ENCODE assay signal across 22 cellular contexts in the genomic region with DNA sequence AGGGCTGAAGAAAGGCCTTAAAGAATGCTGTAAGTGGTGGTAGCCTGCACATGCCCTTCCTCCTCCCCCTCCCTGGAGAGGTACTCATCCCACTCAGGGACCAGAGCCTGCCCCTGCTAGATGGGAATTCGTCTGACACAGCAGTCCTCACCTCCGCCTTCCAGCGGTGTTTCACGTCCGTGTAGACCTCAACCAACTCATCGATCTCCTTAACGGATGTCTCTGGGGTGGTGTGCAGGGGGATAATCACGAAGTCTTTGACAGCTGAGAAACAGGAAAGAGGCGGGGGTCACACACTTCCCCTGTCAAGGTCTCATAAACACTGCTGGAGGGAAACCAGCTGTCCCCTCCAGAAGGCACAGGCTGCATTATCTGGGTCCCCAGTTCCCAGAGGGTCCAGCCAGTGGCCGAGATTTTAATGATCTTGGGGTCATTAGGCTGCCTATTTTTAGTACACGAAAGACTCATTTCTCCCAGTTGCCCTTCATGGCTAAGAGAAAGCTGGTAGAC. TPM values are rescaled to one million over a fixed set of nuclear protein-coding genes. Genes with fewer than 3 reads are reported as not detected.
DNase-seq lines count a peak whose midpoint lies in the region; ATAC-seq and TF ChIP-seq lines count a peak whose summit lies in the region.
"Had no signal": no experiment of that assay in that cellular context is flagged by ENCODE, and none has a peak within 500 bp of the region (broad histone marks: within the 10 kb centered on the region; RNA-seq: fewer than 3 reads in every experiment).

No MANE protein-coding gene starts in this region.

- 29 to 37% methylated on average over 11 of the region's 11 CpGs for WGBS in heart right ventricle, 2 donors

- no peaks in the 10 kb centered on the region for H3K27me3 ChIP-seq in heart right ventricle
- H3K27me3 ChIP-seq in right atrium auricular region = no peaks in the 10 kb centered on the region
- no peaks in the 10 kb centered on the region for H3K27me3 ChIP-seq in vagina

- TF ChIP-seq POLR2A in vagina (IDR thresholded peaks at IDR 0.05) = no peak

- no peak overlapping the region for H3K4me3 ChIP-seq in heart right ventricle
- no peak overlapping the region for H3K4me3 ChIP-seq in right atrium auricular region
- H3K4me3 ChIP-seq in vagina = no peak overlapping the region
- H3K4me3 ChIP-seq: GM23338 had no signal

- intact Hi-C loops in heart right ventricle (cut with DNase I) (no loop called here), vagina (cut with DNase I) (no loop called here)

- ATAC-seq in heart right ventricle = peak in 1 of 8 donors; percentile 16
- ATAC-seq in HG03108 (IDR thresholded peaks at IDR 0.05; ENCODE audit: unreplicated experiment) = no peak
- ATAC-seq: GM23338, sciatic nerve had no signal

- no peak overlapping the region for H3K4me3 Mint-ChIP-seq in endothelial cell (ENCODE audit: unreplicated experiment)
- peak overlapping the region; percentile 34 for H3K4me3 Mint-ChIP-seq in nephron progenitor cell
- H3K4me3 Mint-ChIP-seq: activated CD4-positive, alpha-beta T cell treated with anti-CD3 and anti-CD28 coated beads, Interleukin-2, amount 10 ng/mL, durations not matched to agents 7 days and 5 days; GM23338; type B pancreatic cell had no signal

- TF ChIP-seq CTCF in heart right ventricle (IDR thresholded peaks at IDR 0.05) (no peak), right atrium auricular region (IDR thresholded peaks at IDR 0.05) (no peak), endothelial cell (IDR thresholded peaks at IDR 0.05; ENCODE audit: unreplicated experiment) (no peak), nephron progenitor cell (IDR thresholded peaks at IDR 0.05) (no peak), vagina (IDR thresholded peaks at IDR 0.05) (no peak)

- peak overlapping the region in 7 of 10 donors; percentile 17 to 65 (median 44) for H3K27ac ChIP-seq in heart right ventricle
- peak overlapping the region in 1 of 2 donors; percentile 23 for H3K27ac ChIP-seq in right atrium auricular region
- H3K27ac ChIP-seq in vagina = peak overlapping the region; percentile 29

- DNase-seq in heart right ventricle (no peak), right atrium auricular region (ENCODE audit: low spot score) (no peak), endothelial cell (ENCODE audit: low spot score) (no peak), nephron progenitor cell (no peak), vagina (ENCODE audit: extremely low spot score in 2 of 2) (no peak), AML-193 (lab: John Stamatoyannopoulos, UW) (no peak)
- no peak for DNase-seq in activated CD8-positive, alpha-beta memory T cell treated with anti-CD3 and anti-CD28 coated beads, Interleukin-2, amount 50 U/mL, for 4 hours
- DNase-seq: 8988T; activated CD4-positive, alpha-beta T cell treated with anti-CD3 and anti-CD28 coated beads, Interleukin-2, amount 10 ng/mL, durations not matched to agents 7 days and 5 days; activated CD8-positive, alpha-beta memory T cell treated with anti-CD3 and anti-CD28 coated beads, Interleukin-2, amount 50 U/mL, for 48 hours; activated gamma-delta T cell treated with Interleukin-2 at 50 U/mL for 16 hours; amniotic stem cell; C1 segment of cervical spinal cord; central memory CD4-positive, alpha-beta T cell; NCI-H524 treated with DMSO at 0.1 percent for 48 hours; stimulated activated naive CD4-positive, alpha-beta T cell treated with Interleukin-2 at 50 U/mL for 16 hours had no signal

- H3K4me1 ChIP-seq in heart right ventricle (peaks cover 0 to 41% (median 18%) of the 10 kb centered on the region in 9 donors), right atrium auricular region (peaks cover 0 to 19% of the 10 kb centered on the region in 2 donors), vagina (peaks cover 30% of the 10 kb centered on the region)

- H3K4me1 Mint-ChIP-seq in endothelial cell (ENCODE audit: unreplicated experiment) = peaks cover 43% of the 10 kb centered on the region
- H3K4me1 Mint-ChIP-seq in nephron progenitor cell = peaks cover 26% of the 10 kb centered on the region
- H3K4me1 Mint-ChIP-seq: GM23338 had no signal

- peaks cover 0 to 7% (median 0%) of the 10 kb centered on the region in 11 donors for H3K9me3 ChIP-seq in heart right ventricle
- H3K9me3 ChIP-seq in right atrium auricular region = no peaks in the 10 kb centered on the region
- no peaks in the 10 kb centered on the region for H3K9me3 ChIP-seq in vagina

- no peaks in the 10 kb centered on the region for H3K9me3 Mint-ChIP-seq in endothelial cell (ENCODE audit: unreplicated experiment)
- peaks cover 4% of the 10 kb centered on the region for H3K9me3 Mint-ChIP-seq in nephron progenitor cell
- H3K9me3 Mint-ChIP-seq: activated CD4-positive, alpha-beta T cell treated with anti-CD3 and anti-CD28 coated beads, Interleukin-2, amount 10 ng/mL, durations not matched to agents 7 days and 5 days had no signal

- H3K36me3 Mint-ChIP-seq in endothelial cell (ENCODE audit: low read depth, unreplicated experiment) = peaks cover 8% of the 10 kb centered on the region
- H3K36me3 Mint-ChIP-seq in nephron progenitor cell (ENCODE audit: low read depth) = no peaks in the 10 kb centered on the region
- H3K36me3 Mint-ChIP-seq: type B pancreatic cell had no signal

- H3K36me3 ChIP-seq in heart right ventricle = no peaks in the 10 kb centered on the region
- no peaks in the 10 kb centered on the region for H3K36me3 ChIP-seq in right atrium auricular region
- H3K36me3 ChIP-seq in vagina = no peaks in the 10 kb centered on the region

- peak overlapping the region; percentile 57 for H3K27ac Mint-ChIP-seq in endothelial cell (ENCODE audit: unreplicated experiment)
- H3K27ac Mint-ChIP-seq in nephron progenitor cell = no peak overlapping the region
- H3K27ac Mint-ChIP-seq: activated CD4-positive, alpha-beta T cell treated with anti-CD3 and anti-CD28 coated beads, Interleukin-2, amount 10 ng/mL, durations not matched to agents 7 days and 5 days; GM23338; type B pancreatic cell had no signal

- H3K27me3 Mint-ChIP-seq in endothelial cell (ENCODE audit: unreplicated experiment) = peaks cover 1% of the 10 kb centered on the region
- H3K27me3 Mint-ChIP-seq in nephron progenitor cell (ENCODE audit: low read depth, poor library complexity) = peaks cover 26% of the 10 kb centered on the region
- H3K27me3 Mint-ChIP-seq: type B pancreatic cell had no signal

RNA-seq across cellular contexts. Expression of a gene that starts 9.9 kb away (rescaled TPM):
- total RNA-seq in heart right ventricle = 1 to 10 TPM; 1.2 to 4.6 (median 2.4) TPM
- polyA plus RNA-seq in heart right ventricle = 1 to 10 TPM; 2.3 to 3.1 TPM
- 10 to 100 TPM in 1 of 2 donors, 1 to 10 TPM in 1; 1.5 to 11.5 TPM for total RNA-seq in right atrium auricular region
- total RNA-seq in endothelial cell (ENCODE audit: unreplicated experiment) = 1.6 TPM
- 13.3 TPM for total RNA-seq in vagina
- total RNA-seq: activated CD4-positive, alpha-beta T cell treated with anti-CD3 and anti-CD28 coated beads, Interleukin-2, amount 10 ng/mL, durations not matched to agents 7 days and 5 days; GM23338; HT1080; LHCN-M2 had no signal
- polyA plus RNA-seq: GM23338 had no signal

RNA-seq across cellular contexts. Expression of a gene that starts 36.7 kb away (rescaled TPM):
- 10 to 100 TPM in 2 of 10 donors, 1 to 10 TPM in 8; 3.1 to 11.6 (median 6.3) TPM for total RNA-seq in heart right ventricle
- polyA plus RNA-seq in heart right ventricle = 1 to 10 TPM; 5.5 to 7.0 TPM
- 10 to 100 TPM; 11.3 to 13.8 TPM for total RNA-seq in right atrium auricular region
- 3.0 TPM for total RNA-seq in endothelial cell (ENCODE audit: unreplicated experiment)
- total RNA-seq in vagina = 18.9 TPM
